13 cellular contexts compared by ENCODE assay signal in the genomic region with DNA sequence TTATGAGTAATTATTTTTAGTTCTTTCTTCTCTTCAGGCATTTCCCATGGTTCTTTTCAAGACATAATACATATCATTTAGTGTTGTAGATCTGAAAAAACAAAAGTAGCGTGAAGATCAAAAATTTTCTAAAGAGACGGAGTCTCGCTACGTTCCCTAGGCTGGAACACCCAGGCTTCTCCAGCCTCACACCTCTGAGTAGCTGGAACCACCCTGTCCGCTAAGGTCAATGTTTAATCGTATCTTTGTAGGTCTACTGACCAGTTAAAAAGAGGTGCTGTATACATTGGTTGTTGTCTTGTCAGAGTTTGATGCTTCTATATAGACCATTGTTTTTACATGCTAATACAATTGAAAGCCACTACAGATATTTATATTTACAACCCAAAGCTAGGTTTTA. TPM values are rescaled to one million over a fixed set of nuclear protein-coding genes. Genes with fewer than 3 reads are reported as not detected.
DNase-seq lines count a peak whose midpoint lies in the region; ATAC-seq and TF ChIP-seq lines count a peak whose summit lies in the region.
"Had no signal": no experiment of that assay in that cellular context is flagged by ENCODE, and none has a peak within 500 bp of the region (broad histone marks: within the 10 kb centered on the region; RNA-seq: fewer than 3 reads in every experiment).

No MANE protein-coding gene starts in this region.

- H3K9me3 ChIP-seq in SU-DHL-6 (ENCODE audit: insufficient read depth, low read length) (no peaks in the 10 kb centered on the region), esophagus squamous epithelium (no peaks in the 10 kb centered on the region)
- H3K9me3 ChIP-seq: vagina had no signal

- peak overlapping the region; percentile 95 for H3K27ac Mint-ChIP-seq in activated naive CD4-positive, alpha-beta T cell treated with anti-CD3 and anti-CD28 coated beads, Interleukin-2, amount 50 U/mL, for 24 hours
- H3K27ac Mint-ChIP-seq in type B pancreatic cell = peak overlapping the region; percentile 96

- peaks cover 51% of the 10 kb centered on the region for H3K4me1 Mint-ChIP-seq in activated naive CD4-positive, alpha-beta T cell treated with anti-CD3 and anti-CD28 coated beads, Interleukin-2, amount 50 U/mL, for 24 hours
- H3K4me1 Mint-ChIP-seq in type B pancreatic cell (ENCODE audit: unreplicated experiment) = peaks cover 34% of the 10 kb centered on the region

- H3K36me3 Mint-ChIP-seq in activated naive CD4-positive, alpha-beta T cell treated with anti-CD3 and anti-CD28 coated beads, Interleukin-2, amount 50 U/mL, for 24 hours = peaks cover 21% of the 10 kb centered on the region
- H3K36me3 Mint-ChIP-seq in type B pancreatic cell = peaks cover under 1% of the 10 kb centered on the region

- H3K27ac ChIP-seq in SU-DHL-6 (ENCODE audit: low read depth, low read length) (no peak overlapping the region), esophagus squamous epithelium (no peak overlapping the region)

- peak overlapping the region; percentile 71 for H3K4me2 ChIP-seq in SU-DHL-6 (ENCODE audit: low read depth, low read length, poor library complexity, severe bottlenecking)

- intact Hi-C loops in esophagus squamous epithelium (cut with DNase I) = loop anchor here (10.0 kb wide), 1 partner anchor 219 kb away; no protein-coding TSS in a partner anchor

- H3K36me3 ChIP-seq in SU-DHL-6 (ENCODE audit: low read length) = peaks cover 5% of the 10 kb centered on the region
- H3K36me3 ChIP-seq in esophagus squamous epithelium = no peaks in the 10 kb centered on the region
- H3K36me3 ChIP-seq: vagina had no signal

- ATAC-seq in HG03025 (IDR thresholded peaks at IDR 0.05; ENCODE audit: low FRiP score, unreplicated experiment) (no peak), GM19452 (IDR thresholded peaks at IDR 0.05; ENCODE audit: unreplicated experiment) (no peak)

- H3K79me2 ChIP-seq in SU-DHL-6 (ENCODE audit: insufficient read depth, low read length) = peaks cover 37% of the 10 kb centered on the region

- H3K27me3 ChIP-seq in SU-DHL-6 (ENCODE audit: low read length) (no peaks in the 10 kb centered on the region), esophagus squamous epithelium (no peaks in the 10 kb centered on the region)
- H3K27me3 ChIP-seq: vagina had no signal

- no peaks in the 10 kb centered on the region for H3F3A ChIP-seq in SU-DHL-6 (ENCODE audit: insufficient read depth)

- H4K20me1 ChIP-seq in SU-DHL-6 (ENCODE audit: low read depth, low read length) = peaks cover 29% of the 10 kb centered on the region

- 93 to 94% methylated on average over 6 of the region's 6 CpGs for WGBS in esophagus squamous epithelium, 2 donors

- TF ChIP-seq CTCF in SU-DHL-6 (IDR thresholded peaks at IDR 0.05; ENCODE audit: insufficient read depth, low read length, poor library complexity, severe bottlenecking) = no peak
- no peak for TF ChIP-seq CTCF in epithelial cell of proximal tubule (conservative IDR thresholded peaks at IDR 0.05; ENCODE audit: low read depth, low read length)
- TF ChIP-seq CTCF in type B pancreatic cell (conservative IDR thresholded peaks at IDR 0.05) = no peak
- no peak for TF ChIP-seq CTCF in esophagus squamous epithelium (IDR thresholded peaks at IDR 0.05)

- H3K4me3 Mint-ChIP-seq in activated naive CD4-positive, alpha-beta T cell treated with anti-CD3 and anti-CD28 coated beads, Interleukin-2, amount 50 U/mL, for 24 hours = peak overlapping the region; percentile 99
- peak overlapping the region; percentile 99 for H3K4me3 Mint-ChIP-seq in type B pancreatic cell

- H3K4me3 ChIP-seq in SU-DHL-6 (ENCODE audit: insufficient read depth, low read length, poor library complexity, severe bottlenecking) (no peak overlapping the region), epithelial cell of proximal tubule (ENCODE audit: low read depth, low read length) (peak overlapping the region; percentile 55), esophagus squamous epithelium (no peak overlapping the region)

- H3K9ac ChIP-seq in SU-DHL-6 (ENCODE audit: low read length) = no peak overlapping the region

- peaks cover 6 to 29% (median 13%) of the 10 kb centered on the region in 3 donors for H3K4me1 ChIP-seq in esophagus squamous epithelium

- H3K27me3 Mint-ChIP-seq in activated naive CD4-positive, alpha-beta T cell treated with anti-CD3 and anti-CD28 coated beads, Interleukin-2, amount 50 U/mL, for 24 hours = no peaks in the 10 kb centered on the region
- no peaks in the 10 kb centered on the region for H3K27me3 Mint-ChIP-seq in type B pancreatic cell

- DNase-seq in activated naive CD4-positive, alpha-beta T cell treated with Interleukin-2 at 50 U/mL for 16 hours = no peak
- DNase-seq in epithelial cell of proximal tubule (ENCODE audit: low read depth) (no peak), type B pancreatic cell (ENCODE audit: extremely low spot score, unreplicated experiment) (no peak), esophagus squamous epithelium (lab: John Stamatoyannopoulos, UW) (no peak)
- DNase-seq: foreskin melanocyte, kidney glomerular epithelial cell, NCI-H2227 treated with DMSO at 0.1 percent for 48 hours, RPMI8226 had no signal

- no peaks in the 10 kb centered on the region for H3K9me2 ChIP-seq in SU-DHL-6 (replicated peaks; ENCODE audit: insufficient read depth, low read length)

- H2AFZ ChIP-seq in SU-DHL-6 (ENCODE audit: low read depth, low read length, severe bottlenecking) = no peak overlapping the region

- H3K9me3 Mint-ChIP-seq in activated naive CD4-positive, alpha-beta T cell treated with anti-CD3 and anti-CD28 coated beads, Interleukin-2, amount 50 U/mL, for 24 hours = no peaks in the 10 kb centered on the region
- no peaks in the 10 kb centered on the region for H3K9me3 Mint-ChIP-seq in type B pancreatic cell

- no peak for TF ChIP-seq POLR2A in esophagus squamous epithelium (IDR thresholded peaks at IDR 0.05)

RNA-seq across cellular contexts. Expression of a gene that starts 1.3 kb away (rescaled TPM):
- total RNA-seq in epithelial cell of proximal tubule (268 and 338 TPM in 2 replicates), type B pancreatic cell (ENCODE audit: low replicate concordance) (110 and 114 TPM in 2 replicates), esophagus squamous epithelium (100 to 1,000 TPM; 108 to 199 (median 127) TPM)
